Comparison of ENCODE assay signal across 9 cellular contexts in the genomic region with DNA sequence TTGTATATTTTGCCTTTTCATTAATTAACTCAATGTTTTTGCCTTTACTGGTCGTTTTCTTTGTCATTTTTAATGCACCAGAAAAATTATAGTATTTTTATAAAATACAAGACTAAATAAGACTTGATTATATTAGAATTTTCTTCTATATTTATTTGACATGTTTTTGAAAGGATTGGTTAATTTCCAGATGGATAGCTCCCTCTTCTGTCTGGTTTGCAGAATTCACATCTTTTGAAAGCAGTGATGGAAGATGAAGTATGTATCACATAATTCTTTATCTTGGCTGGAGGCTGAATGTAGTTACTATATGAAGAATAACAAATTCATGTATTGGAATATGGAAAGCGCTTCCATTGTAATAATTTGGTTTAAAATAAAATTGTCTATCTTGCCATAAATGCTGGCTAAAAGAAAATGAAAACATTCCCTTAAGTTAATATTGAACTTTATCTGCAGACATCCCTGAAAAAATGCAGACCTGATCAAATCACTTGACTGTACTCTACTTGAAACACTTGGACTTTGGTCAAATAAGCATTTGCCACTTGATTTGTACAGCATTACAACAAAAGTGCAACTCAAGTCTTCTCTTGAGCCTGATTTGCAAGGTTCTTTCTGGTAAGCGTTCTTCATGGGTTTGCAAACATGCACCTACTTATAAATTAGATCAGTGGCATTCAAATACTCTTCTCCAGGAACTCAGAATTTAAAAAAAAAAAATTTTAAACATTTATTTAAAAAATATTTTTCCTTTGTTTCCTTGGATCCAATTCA.
A peak's percentile ranks its signal among the peaks of the same experiment; 100 is the strongest.
DNase-seq lines count a peak whose midpoint lies in the region; ATAC-seq and TF ChIP-seq lines count a peak whose summit lies in the region.
"Had no signal": no experiment of that assay in that cellular context is flagged by ENCODE, and none has a peak within 500 bp of the region (broad histone marks: within the 10 kb centered on the region; RNA-seq: fewer than 3 reads in every experiment).

No MANE protein-coding gene starts in this region.

- H3K4me3 Mint-ChIP-seq in activated T-helper 2 cell treated with anti-CD3 and anti-CD28 coated beads, Interferon-gamma antibody, Interleukin-2, Interleukin-4, amounts not matched to agents 10 μg/mL and 5 μg/mL and 100 μg/mL, durations not matched to agents 14 hours and 24 hours and 36 hours (ENCODE audit: low read depth): no peak overlapping the region

- no peak overlapping the region for H3K4me2 ChIP-seq in PC-9

- H3K4me1 ChIP-seq in PC-9 (replicated peaks; ENCODE audit: insufficient read depth): no peaks in the 10 kb centered on the region
- H3K4me1 ChIP-seq in stomach: peaks cover 0 to 7% (median 0%) of the 10 kb centered on the region in 4 donors

- H3K36me3 ChIP-seq in PC-9 (ENCODE audit: low read depth) (no peaks in the 10 kb centered on the region), stomach (no peaks in the 10 kb centered on the region)

- no peaks in the 10 kb centered on the region for H3K9me2 ChIP-seq in PC-9 (ENCODE audit: insufficient read depth)

- no peaks in the 10 kb centered on the region for H3K4me1 Mint-ChIP-seq in activated T-helper 2 cell treated with anti-CD3 and anti-CD28 coated beads, Interferon-gamma antibody, Interleukin-2, Interleukin-4, amounts not matched to agents 10 μg/mL and 5 μg/mL and 100 μg/mL, durations not matched to agents 14 hours and 24 hours and 36 hours (ENCODE audit: low read depth)

- H3K27ac ChIP-seq in PC-9 (no peak overlapping the region), stomach (no peak overlapping the region)
- H3K27ac ChIP-seq: epithelial cell of prostate had no signal

- DNase-seq in AG10803 (ENCODE audit: low read depth) (peak; percentile 60), HFF-Myc (ENCODE audit: extremely low read depth, low read depth) (no peak), PC-9 (peak in 1 of 2 experiments; percentile 63), fibroblast of pulmonary artery (ENCODE audit: low read depth) (peak; percentile 83), stomach (no peak)
- no peak for DNase-seq in activated T-helper 2 cell treated with anti-CD3 and anti-CD28 coated beads, Interferon-gamma antibody, Interleukin-2, Interleukin-4, amounts not matched to agents 10 μg/mL and 5 μg/mL and 100 μg/mL, durations not matched to agents 14 hours and 24 hours and 36 hours (ENCODE audit: low spot score)
- no peak for DNase-seq in activated effector memory CD4-positive, alpha-beta T cell treated with anti-CD3 and anti-CD28 coated beads, Interleukin-2, amount 50 U/mL, for 16 hours

- no peak for TF ChIP-seq EP300 in stomach (IDR thresholded peaks at IDR 0.05)

- H3K9me3 Mint-ChIP-seq in activated T-helper 2 cell treated with anti-CD3 and anti-CD28 coated beads, Interferon-gamma antibody, Interleukin-2, Interleukin-4, amounts not matched to agents 10 μg/mL and 5 μg/mL and 100 μg/mL, durations not matched to agents 14 hours and 24 hours and 36 hours: no peaks in the 10 kb centered on the region

- H3K27me3 ChIP-seq in PC-9 (ENCODE audit: insufficient read depth, low read depth): no peaks in the 10 kb centered on the region
- no peaks in the 10 kb centered on the region for H3K27me3 ChIP-seq in stomach

- no TSS peak for BruUV-seq in PC-9 (replicated peaks; lab: Mats Ljungman, UMichigan)

- CTCF ChIA-PET in PC-9 (lab: Charles Lee): interaction anchor here (0.6 to 1.7 kb wide), 3 partner anchors 209 to 323 kb away, joined by 3 to 4 read pairs (median 4); no protein-coding TSS in a partner anchor

- no peaks in the 10 kb centered on the region for H3K79me2 ChIP-seq in PC-9 (ENCODE audit: low read depth)

- H3K4me3 ChIP-seq in AG10803 (ENCODE audit: low read length) (no peak overlapping the region), HFF-Myc (replicated peaks; ENCODE audit: low read depth, low read length) (no peak overlapping the region), PC-9 (no peak overlapping the region), fibroblast of pulmonary artery (replicated peaks; ENCODE audit: low read depth, low read length) (no peak overlapping the region), stomach (no peak overlapping the region)

- H3K27ac Mint-ChIP-seq in activated T-helper 2 cell treated with anti-CD3 and anti-CD28 coated beads, Interferon-gamma antibody, Interleukin-2, Interleukin-4, amounts not matched to agents 10 μg/mL and 5 μg/mL and 100 μg/mL, durations not matched to agents 14 hours and 24 hours and 36 hours: no peak overlapping the region

- H3K27me3 Mint-ChIP-seq in activated T-helper 2 cell treated with anti-CD3 and anti-CD28 coated beads, Interferon-gamma antibody, Interleukin-2, Interleukin-4, amounts not matched to agents 10 μg/mL and 5 μg/mL and 100 μg/mL, durations not matched to agents 14 hours and 24 hours and 36 hours (ENCODE audit: low read depth): no peaks in the 10 kb centered on the region

- H3K9me3 ChIP-seq in PC-9 (ENCODE audit: insufficient read depth, low read depth) (no peaks in the 10 kb centered on the region), stomach (no peaks in the 10 kb centered on the region)

- TF ChIP-seq POLR2A in stomach (IDR thresholded peaks at IDR 0.05): no peak

- H4K20me1 ChIP-seq in PC-9 (ENCODE audit: insufficient read depth): no peaks in the 10 kb centered on the region

- ATAC-seq in GM18519 (IDR thresholded peaks at IDR 0.05; ENCODE audit: low FRiP score, unreplicated experiment): no peak

- intact Hi-C loops in PC-9 (cut with micrococcal nuclease; ENCODE audit: unreplicated experiment) (loop anchor here (1.0 to 5.0 kb wide), 5 partner anchors 49 to 292 kb away; no protein-coding TSS in a partner anchor), stomach (cut with DNase I; ENCODE audit: low total_unique reads) (no loop called here)
- intact Hi-C loops in activated T-helper 2 cell treated with anti-CD3 and anti-CD28 coated beads, Interferon-gamma antibody, Interleukin-2, Interleukin-4, amounts not matched to agents 10 μg/mL and 5 μg/mL and 100 μg/mL, durations not matched to agents 14 hours and 24 hours and 36 hours (cut with micrococcal nuclease): loop anchor here (5.0 kb wide), 1 partner anchor 293 kb away; no protein-coding TSS in a partner anchor

- 20 to 31% (median 26%) methylated on average over 3 of the region's 3 CpGs for WGBS in stomach, 5 donors

- TF ChIP-seq CTCF in AG10803 (conservative IDR thresholded peaks at IDR 0.05; ENCODE audit: low read length) (peak; percentile 88), HFF-Myc (IDR thresholded peaks at IDR 0.05; ENCODE audit: low read depth, low read length, missing control alignments) (peak; percentile 50), PC-9 (conservative IDR thresholded peaks at IDR 0.05) (peak; percentile 89), fibroblast of pulmonary artery (IDR thresholded peaks at IDR 0.05; ENCODE audit: low read length, missing control alignments) (peak; percentile 66), stomach (IDR thresholded peaks at IDR 0.05) (peak in 4 of 7 experiments; percentile 21 to 49 (median 38))

- H2AFZ ChIP-seq in PC-9: no peak overlapping the region

- H3K36me3 Mint-ChIP-seq in activated T-helper 2 cell treated with anti-CD3 and anti-CD28 coated beads, Interferon-gamma antibody, Interleukin-2, Interleukin-4, amounts not matched to agents 10 μg/mL and 5 μg/mL and 100 μg/mL, durations not matched to agents 14 hours and 24 hours and 36 hours (ENCODE audit: low read depth): no peaks in the 10 kb centered on the region

- POLR2A ChIA-PET in PC-9 (lab: Charles Lee; ENCODE audit: unreplicated experiment): no interaction called here

- no peaks in the 10 kb centered on the region for H3F3A ChIP-seq in PC-9 (ENCODE audit: insufficient read depth, low read depth)

Comparison
In these comparisons a context has a peak if more than half of its experiments do, and no peak if none do; other contexts are left out.
1. DNase-seq: peak in AG10803 (single experiment) and fibroblast of pulmonary artery (single experiment); none in HFF-Myc (single experiment), stomach (single experiment), activated T-helper 2 cell treated with anti-CD3 and anti-CD28 coated beads, Interferon-gamma antibody, Interleukin-2, Interleukin-4, amounts not matched to agents 10 μg/mL and 5 μg/mL and 100 μg/mL, durations not matched to agents 14 hours and 24 hours and 36 hours (single experiment) and activated effector memory CD4-positive, alpha-beta T cell treated with anti-CD3 and anti-CD28 coated beads, Interleukin-2, amount 50 U/mL, for 16 hours (single experiment).
2. CTCF ChIP-seq: peak in every context shown above with its lines; median percentile 89 in PC-9; 88 in AG10803; 66 in fibroblast of pulmonary artery; 50 in HFF-Myc; 38 in stomach.